ENCODE assay signal across 25 cellular contexts in the genomic region with DNA sequence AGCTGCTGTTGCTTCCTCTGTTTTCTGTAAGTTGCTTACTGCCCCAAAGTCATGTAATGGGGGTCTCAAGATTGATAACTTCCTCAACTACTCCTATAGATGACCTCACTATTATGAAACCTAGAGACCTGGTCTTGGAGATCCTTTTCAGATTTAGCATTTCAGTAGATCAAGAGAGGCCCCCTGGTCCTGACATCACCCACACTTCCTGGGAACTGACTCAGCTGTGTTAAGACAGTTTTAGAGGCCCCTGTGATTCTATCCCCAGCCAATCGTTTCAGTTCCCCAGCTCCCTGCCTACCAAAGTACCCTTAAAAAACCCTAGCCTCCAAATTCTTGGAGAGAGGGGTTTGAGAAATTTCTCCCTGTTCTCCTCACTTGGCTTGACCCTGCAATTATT. TPM values are rescaled to one million over a fixed set of nuclear protein-coding genes. Genes with fewer than 3 reads are reported as not detected.
DNase-seq lines count a peak whose midpoint lies in the region; ATAC-seq and TF ChIP-seq lines count a peak whose summit lies in the region.
"Had no signal": no experiment of that assay in that cellular context is flagged by ENCODE, and none has a peak within 500 bp of the region (broad histone marks: within the 10 kb centered on the region; RNA-seq: fewer than 3 reads in every experiment).

No MANE protein-coding gene starts in this region.

- 75% methylated on average over 1 of the region's 1 CpG; no CpG with 5 or more reads in 1 of the 2 experiments for WGBS in endodermal cell (ENCODE audit: insufficient coverage in 1 of 2, insufficient read length in 1 of 2), 2 experiments

- no peak overlapping the region for H3K27ac Mint-ChIP-seq in activated CD8-positive, alpha-beta T cell treated with anti-CD3 and anti-CD28 coated beads for 36 hours
- no peak overlapping the region for H3K27ac Mint-ChIP-seq in activated CD8-positive, alpha-beta T cell treated with anti-CD3 and anti-CD28 coated beads, Interleukin-2, amount 10 ng/mL, durations not matched to agents 7 days and 5 days
- no peak overlapping the region for H3K27ac Mint-ChIP-seq in endodermal cell
- H3K27ac Mint-ChIP-seq: CD4-positive, alpha-beta memory T cell; IgD-negative memory B cell had no signal

- no peaks in the 10 kb centered on the region for H3K9me3 ChIP-seq in endodermal cell (ENCODE audit: control insufficient read depth, low read length)
- H3K9me3 ChIP-seq: BLaER1 treated with 17β-estradiol and CSF1 and Interleukin-3, amounts not matched to agents 10 nM and 100 nM; SK-N-SH had no signal

- no peak for TF ChIP-seq CTCF in activated CD8-positive, alpha-beta T cell treated with anti-CD3 and anti-CD28 coated beads for 36 hours (IDR thresholded peaks at IDR 0.05)
- TF ChIP-seq CTCF in endodermal cell (conservative IDR thresholded peaks at IDR 0.05) = no peak

- H3K36me3 ChIP-seq in endodermal cell (ENCODE audit: control insufficient read depth, insufficient read depth, low read length) = no peaks in the 10 kb centered on the region
- H3K36me3 ChIP-seq: BLaER1 treated with 17β-estradiol and CSF1 and Interleukin-3, amounts not matched to agents 10 nM and 100 nM had no signal

- H3K4me3 Mint-ChIP-seq in activated CD8-positive, alpha-beta T cell treated with anti-CD3 and anti-CD28 coated beads for 36 hours = no peak overlapping the region
- H3K4me3 Mint-ChIP-seq in activated CD8-positive, alpha-beta T cell treated with anti-CD3 and anti-CD28 coated beads, Interleukin-2, amount 10 ng/mL, durations not matched to agents 7 days and 5 days = no peak overlapping the region
- no peak overlapping the region for H3K4me3 Mint-ChIP-seq in endodermal cell
- H3K4me3 Mint-ChIP-seq: CD4-positive, alpha-beta memory T cell; IgD-negative memory B cell had no signal

- POLR2A ChIA-PET in activated CD8-positive, alpha-beta T cell treated with anti-CD3 and anti-CD28 coated beads for 36 hours (lab: Charles Lee) = interaction anchor here (1.0 kb wide), 1 partner anchor 26 kb away, joined by 3 read pairs; no protein-coding TSS in a partner anchor
- POLR2A ChIA-PET in activated CD8-positive, alpha-beta T cell treated with anti-CD3 and anti-CD28 coated beads, Interleukin-2, amount 10 ng/mL, durations not matched to agents 7 days and 5 days (lab: Charles Lee) = interaction anchor here (1.0 kb wide), 1 partner anchor 10 kb away, joined by 3 read pairs; the partner anchor contains the start of gene PIGH

- CTCF ChIA-PET in activated CD8-positive, alpha-beta T cell treated with anti-CD3 and anti-CD28 coated beads for 36 hours (lab: Charles Lee) = interaction anchor here (0.9 to 3.3 kb wide), 5 partner anchors 9 to 94 kb away, joined by 3 to 14 read pairs (median 6); partner anchors contain the start of gene ARG2
- CTCF ChIA-PET in activated CD8-positive, alpha-beta T cell treated with anti-CD3 and anti-CD28 coated beads, Interleukin-2, amount 10 ng/mL, durations not matched to agents 7 days and 5 days (lab: Charles Lee) = interaction anchor here (0.6 to 7.9 kb wide), 6 partner anchors 8 to 777 kb away, joined by 3 to 50 read pairs (median 6); partner anchors contain the start of gene ARG2

- intact Hi-C loops in activated CD8-positive, alpha-beta T cell treated with anti-CD3 and anti-CD28 coated beads for 36 hours (cut with micrococcal nuclease) = no loop called here

- peak; percentile 54 for DNase-seq in activated CD8-positive, alpha-beta T cell treated with anti-CD3 and anti-CD28 coated beads for 36 hours
- DNase-seq in activated CD8-positive, alpha-beta T cell treated with anti-CD3 and anti-CD28 coated beads, Interleukin-2, amount 10 ng/mL, durations not matched to agents 7 days and 5 days = no peak
- DNase-seq in CD1c-positive myeloid dendritic cell (ENCODE audit: extremely low spot score) (peak; percentile 18), MV-4-11 (lab: John Stamatoyannopoulos, UW) (peak; percentile 16), NCI-H345 treated with DMSO at 0.1 percent for 48 hours (lab: John Stamatoyannopoulos, UW; ENCODE audit: unreplicated experiment) (no peak), endodermal cell (no peak)
- peak; percentile 37 for DNase-seq in stimulated activated CD8-positive, alpha-beta memory T cell treated with anti-CD3 and anti-CD28 coated beads, Interleukin-4, amount 100 ng/mL, for 48 hours
- DNase-seq: AML-193; CD4-positive, alpha-beta memory T cell; COR-L47; DMS53; GDM1; NCI-H1092; NCI-H1417 treated with DMSO at 0.1 percent for 48 hours; NCI-H1694 treated with DMSO at 0.1 percent for 48 hours; NCI-H2081; NCI-H226; NCI-H524; NCI-H748 treated with DMSO at 0.1 percent for 48 hours; PC-3; SK-N-SH had no signal

- peaks cover 9% of the 10 kb centered on the region for H3K4me1 Mint-ChIP-seq in activated CD8-positive, alpha-beta T cell treated with anti-CD3 and anti-CD28 coated beads for 36 hours (ENCODE audit: low read depth)
- H3K4me1 Mint-ChIP-seq in activated CD8-positive, alpha-beta T cell treated with anti-CD3 and anti-CD28 coated beads, Interleukin-2, amount 10 ng/mL, durations not matched to agents 7 days and 5 days (ENCODE audit: low read depth) = no peaks in the 10 kb centered on the region
- no peaks in the 10 kb centered on the region for H3K4me1 Mint-ChIP-seq in endodermal cell
- H3K4me1 Mint-ChIP-seq: CD4-positive, alpha-beta memory T cell; IgD-negative memory B cell had no signal

- peaks cover 3% of the 10 kb centered on the region for H3K27me3 Mint-ChIP-seq in activated CD8-positive, alpha-beta T cell treated with anti-CD3 and anti-CD28 coated beads for 36 hours
- peaks cover 6% of the 10 kb centered on the region for H3K27me3 Mint-ChIP-seq in activated CD8-positive, alpha-beta T cell treated with anti-CD3 and anti-CD28 coated beads, Interleukin-2, amount 10 ng/mL, durations not matched to agents 7 days and 5 days (ENCODE audit: low read depth)
- H3K27me3 Mint-ChIP-seq in endodermal cell (ENCODE audit: insufficient read depth) = peaks cover 69% of the 10 kb centered on the region
- H3K27me3 Mint-ChIP-seq: IgD-negative memory B cell had no signal

- H3K27me3 ChIP-seq in endodermal cell (ENCODE audit: control insufficient read depth, insufficient read depth, low read length, poor library complexity, severe bottlenecking) = peaks cover 11% of the 10 kb centered on the region
- H3K27me3 ChIP-seq: BLaER1 treated with 17β-estradiol and CSF1 and Interleukin-3, amounts not matched to agents 10 nM and 100 nM had no signal

- no peak overlapping the region for H3K27ac ChIP-seq in endodermal cell (ENCODE audit: low read depth, low read length)
- H3K27ac ChIP-seq: BLaER1 treated with 17β-estradiol and CSF1 and Interleukin-3, amounts not matched to agents 10 nM and 100 nM had no signal

- no peaks in the 10 kb centered on the region for H3K9me3 Mint-ChIP-seq in activated CD8-positive, alpha-beta T cell treated with anti-CD3 and anti-CD28 coated beads for 36 hours
- H3K9me3 Mint-ChIP-seq in activated CD8-positive, alpha-beta T cell treated with anti-CD3 and anti-CD28 coated beads, Interleukin-2, amount 10 ng/mL, durations not matched to agents 7 days and 5 days (ENCODE audit: insufficient read depth) = no peaks in the 10 kb centered on the region
- H3K9me3 Mint-ChIP-seq in endodermal cell = no peaks in the 10 kb centered on the region
- H3K9me3 Mint-ChIP-seq: IgD-negative memory B cell had no signal

- H3K36me3 Mint-ChIP-seq in activated CD8-positive, alpha-beta T cell treated with anti-CD3 and anti-CD28 coated beads for 36 hours (ENCODE audit: low read depth) = no peaks in the 10 kb centered on the region
- no peaks in the 10 kb centered on the region for H3K36me3 Mint-ChIP-seq in activated CD8-positive, alpha-beta T cell treated with anti-CD3 and anti-CD28 coated beads, Interleukin-2, amount 10 ng/mL, durations not matched to agents 7 days and 5 days (ENCODE audit: low read depth)
- H3K36me3 Mint-ChIP-seq in endodermal cell (ENCODE audit: low read depth) = no peaks in the 10 kb centered on the region
- H3K36me3 Mint-ChIP-seq: CD4-positive, alpha-beta memory T cell had no signal

- peak; percentile 98 for ATAC-seq in activated CD8-positive, alpha-beta T cell treated with anti-CD3 and anti-CD28 coated beads for 36 hours
- ATAC-seq in activated CD8-positive, alpha-beta T cell treated with anti-CD3 and anti-CD28 coated beads, Interleukin-2, amount 10 ng/mL, durations not matched to agents 7 days and 5 days = no peak
- ATAC-seq in GM21737 (IDR thresholded peaks at IDR 0.05; ENCODE audit: unreplicated experiment) = no peak
- ATAC-seq: GM12878, PC-3 had no signal

- no peaks in the 10 kb centered on the region for H3K4me1 ChIP-seq in endodermal cell (ENCODE audit: control insufficient read depth, insufficient read depth, low read length)

- H3K9ac ChIP-seq in endodermal cell (ENCODE audit: extremely low read depth, low read length, poor library complexity, severe bottlenecking) = no peak overlapping the region
- H3K9ac ChIP-seq: BLaER1 treated with 17β-estradiol and CSF1 and Interleukin-3, amounts not matched to agents 10 nM and 100 nM; SK-N-SH had no signal

- no peak overlapping the region for H3K4me3 ChIP-seq in endodermal cell (ENCODE audit: low read length)
- H3K4me3 ChIP-seq: BLaER1 treated with 17β-estradiol and CSF1 and Interleukin-3, amounts not matched to agents 10 nM and 100 nM; GM12878 had no signal

RNA-seq across cellular contexts. Expression of gene ARG2, which starts 9.2 kb away (rescaled TPM):
- total RNA-seq in activated CD8-positive, alpha-beta T cell treated with anti-CD3 and anti-CD28 coated beads for 36 hours = 1 to 10 TPM; 9.9 TPM
- total RNA-seq in activated CD8-positive, alpha-beta T cell treated with anti-CD3 and anti-CD28 coated beads, Interleukin-2, amount 10 ng/mL, durations not matched to agents 7 days and 5 days = 1 to 10 TPM; 1.6 to 2.3 TPM
- total RNA-seq in endodermal cell = 10 to 100 TPM; 19.4 to 25.4 TPM
- 17.2 TPM for polyA plus RNA-seq in endodermal cell (2013, experiment 1 of 2)
- polyA plus RNA-seq in endodermal cell (2013, experiment 2 of 2) = 16.2 TPM

RNA-seq across cellular contexts. Expression of gene PIGH, which starts 10.4 kb away (rescaled TPM):
- 10 to 100 TPM; 20.3 to 21.9 TPM for total RNA-seq in activated CD8-positive, alpha-beta T cell treated with anti-CD3 and anti-CD28 coated beads for 36 hours
- total RNA-seq in activated CD8-positive, alpha-beta T cell treated with anti-CD3 and anti-CD28 coated beads, Interleukin-2, amount 10 ng/mL, durations not matched to agents 7 days and 5 days = 10 to 100 TPM; 14.8 to 17.5 TPM
- total RNA-seq in endodermal cell = 1 to 10 TPM; 4.5 to 7.5 TPM
- 20.4 TPM for polyA plus RNA-seq in endodermal cell (2013, experiment 1 of 2)
- polyA plus RNA-seq in endodermal cell (2013, experiment 2 of 2) = 17.6 TPM

Comparison
In these comparisons a context has a peak if more than half of its experiments do, and no peak if none do; other contexts are left out.
1. DNase-seq: peak in activated CD8-positive, alpha-beta T cell treated with anti-CD3 and anti-CD28 coated beads for 36 hours (single experiment), CD1c-positive myeloid dendritic cell (single experiment), MV-4-11 (single experiment) and stimulated activated CD8-positive, alpha-beta memory T cell treated with anti-CD3 and anti-CD28 coated beads, Interleukin-4, amount 100 ng/mL, for 48 hours (single experiment); none in activated CD8-positive, alpha-beta T cell treated with anti-CD3 and anti-CD28 coated beads, Interleukin-2, amount 10 ng/mL, durations not matched to agents 7 days and 5 days (single experiment), NCI-H345 treated with DMSO at 0.1 percent for 48 hours (single experiment) and endodermal cell (single experiment).